In the genomic region with DNA sequence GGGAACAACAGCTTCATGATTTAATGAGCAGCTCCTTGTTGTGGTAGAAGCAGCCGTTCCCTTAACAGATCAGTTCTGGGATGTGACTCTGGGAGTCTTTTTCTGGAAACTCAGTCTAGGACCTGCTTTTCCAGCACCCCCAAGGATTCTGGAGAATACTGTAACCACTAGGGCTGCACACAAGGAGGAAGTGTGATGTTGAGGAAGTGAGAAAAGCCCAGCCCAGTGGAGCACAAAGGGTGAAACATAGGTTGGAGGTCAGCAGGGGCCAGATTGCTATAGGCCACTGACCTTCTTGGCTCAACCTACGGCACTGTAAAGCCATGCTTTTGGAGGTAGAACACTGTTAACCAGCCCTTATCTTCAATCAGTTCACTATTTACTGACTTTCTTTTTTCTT, we compare ENCODE assay signal across 19 cellular contexts. TPM values are rescaled to one million over a fixed set of nuclear protein-coding genes. Genes with fewer than 3 reads are reported as not detected.
DNase-seq lines count a peak whose midpoint lies in the region; ATAC-seq, FAIRE-seq and TF ChIP-seq lines count a peak whose summit lies in the region.
"Had no signal": no experiment of that assay in that cellular context is flagged by ENCODE, and none has a peak within 500 bp of the region (broad histone marks: within the 10 kb centered on the region; RNA-seq: fewer than 3 reads in every experiment).

No MANE protein-coding gene starts in this region.

- peaks cover 29 to 33% (median 33%) of the 10 kb centered on the region in 3 donors for H3K4me1 Mint-ChIP-seq in CD8-positive, alpha-beta memory T cell
- H3K4me1 Mint-ChIP-seq in IgD-negative memory B cell (peaks cover 27 to 34% (median 30%) of the 10 kb centered on the region in 3 donors), naive B cell (peaks cover 44 to 69% (median 56%) of the 10 kb centered on the region in 3 donors)

- FAIRE-seq in K562 (lab: Jason Lieb, UNC) = no peak

- ATAC-seq in K562 = no peak
- ATAC-seq in naive B cell (ENCODE audit: low read depth in 2 of 2) = peak; percentile 90
- ATAC-seq in SK-N-SH treated with all-trans-retinoic acid at 6 μM for 48 hours = no peak

- H3K27me3 ChIP-seq in CD8-positive, alpha-beta memory T cell (ENCODE audit: insufficient read depth, low read length, poor library complexity, severe bottlenecking) = no peaks in the 10 kb centered on the region
- H3K27me3 ChIP-seq in K562 (ENCODE audit: control insufficient read depth in 2 of 2, insufficient read depth in 2 of 2, low read length in 2 of 2) = no peaks in the 10 kb centered on the region; a peak in 1 of 5 replicates

- H3K9me3 ChIP-seq in CD8-positive, alpha-beta memory T cell (ENCODE audit: low read length) = no peaks in the 10 kb centered on the region
- no peaks in the 10 kb centered on the region for H3K9me3 ChIP-seq in K562 (replicated peaks; ENCODE audit: control insufficient read depth, insufficient read depth, low read depth, low read length)

- H3K27me3 Mint-ChIP-seq in CD8-positive, alpha-beta memory T cell = peaks cover 3 to 11% of the 10 kb centered on the region in 2 donors
- H3K27me3 Mint-ChIP-seq in IgD-negative memory B cell (peaks cover 4% of the 10 kb centered on the region), naive B cell (no peaks in the 10 kb centered on the region)

- POLR2A ChIA-PET in CD8-positive, alpha-beta memory T cell (lab: Charles Lee) = no interaction called here
- POLR2A ChIA-PET in K562 (lab: Yijun Ruan, JAX) = no interaction called here

- peaks cover 27% of the 10 kb centered on the region for H3K4me1 ChIP-seq in CD8-positive, alpha-beta memory T cell (ENCODE audit: insufficient read depth, low read length)
- no peaks in the 10 kb centered on the region for H3K4me1 ChIP-seq in K562 (replicated peaks in 1 of 2; ENCODE audit: control insufficient read depth in 2 of 2, insufficient read depth in 2 of 2, low read length in 2 of 2)

- no peaks in the 10 kb centered on the region for H3K36me3 Mint-ChIP-seq in CD8-positive, alpha-beta memory T cell
- H3K36me3 Mint-ChIP-seq in IgD-negative memory B cell (no peaks in the 10 kb centered on the region), naive B cell (no peaks in the 10 kb centered on the region)

- DNase-seq in CD8-positive, alpha-beta memory T cell = no peak
- DNase-seq in K562 (ENCODE audit: extremely low read depth in 1 of 4, low spot score in 3 of 4) (no peak), naive B cell (peak; percentile 46), glomerular visceral epithelial cell (ENCODE audit: extremely low spot score) (no peak), NCI-H2196 treated with DMSO at 0.1 percent for 48 hours (lab: John Stamatoyannopoulos, UW; ENCODE audit: unreplicated experiment) (no peak), SHP77 (lab: John Stamatoyannopoulos, UW) (no peak)
- DNase-seq: activated CD4-positive, alpha-beta T cell treated with anti-CD3 and anti-CD28 coated beads, Interleukin-2, amount 10 ng/mL, durations not matched to agents 7 days and 5 days; activated T-cell treated with anti-CD3 and anti-CD28 coated beads, Interleukin-2, amount 50 U/mL, for 48 hours; caudate nucleus; DMS79; effector memory CD4-positive, alpha-beta T cell; HCEC 1CT; NCI-H2029 treated with DMSO at 0.1 percent for 48 hours; NCI-H526; posterior cingulate gyrus; stimulated activated CD4-positive, alpha-beta T cell treated with anti-CD3 and anti-CD28 coated beads, Interleukin-12 subunit alpha, Interleukin-12 subunit beta, amount 100 ng/mL, for 4 hours; T-helper 9 cell had no signal

- no TSS peak for BruUV-seq in K562 (replicated peaks; lab: Mats Ljungman, UMichigan)

- no peaks in the 10 kb centered on the region for H4K20me1 ChIP-seq in K562 (replicated peaks; ENCODE audit: control insufficient read depth, insufficient read depth, low read length)

- H3K9ac ChIP-seq in K562 (ENCODE audit: insufficient read depth in 1 of 2, low read depth in 2 of 2, low read length in 2 of 2) = no peak overlapping the region

- H3K27ac Mint-ChIP-seq in CD8-positive, alpha-beta memory T cell = peak overlapping the region in 5 of 8 donors; percentile 26 to 82 (median 44)
- H3K27ac Mint-ChIP-seq in IgD-negative memory B cell (peak overlapping the region in 1 of 3 donors; percentile 45), naive B cell (peak overlapping the region in 4 of 6 donors; percentile 5 to 92 (median 52))
- H3K27ac Mint-ChIP-seq: activated CD4-positive, alpha-beta T cell treated with anti-CD3 and anti-CD28 coated beads, Interleukin-2, amount 10 ng/mL, durations not matched to agents 7 days and 5 days had no signal

- TF ChIP-seq CTCF in K562 (IDR thresholded peaks at IDR 0.05 in 2 of 3, conservative IDR thresholded peaks at IDR 0.05 in 1 of 3; ENCODE audit: insufficient read depth in 2 of 3, low read depth in 1 of 3, low read length in 3 of 3) = no peak

- intact Hi-C loops in K562 (cut with micrococcal nuclease) = no loop called here

- TF ChIP-seq EP300 in K562 (IDR thresholded peaks at IDR 0.05; ENCODE audit: low read length) = no peak

- H3K36me3 ChIP-seq in CD8-positive, alpha-beta memory T cell (ENCODE audit: insufficient read depth, low read length) = no peaks in the 10 kb centered on the region
- no peaks in the 10 kb centered on the region for H3K36me3 ChIP-seq in K562 (ENCODE audit: control insufficient read depth, insufficient read depth, low read length)

- CTCF ChIA-PET in CD8-positive, alpha-beta memory T cell (lab: Charles Lee) = no interaction called here
- CTCF ChIA-PET in K562 (lab: Yijun Ruan, JAX; ENCODE audit: low intra/inter-chr PET ratio) = no interaction called here

- H3K9me3 Mint-ChIP-seq in CD8-positive, alpha-beta memory T cell = no peaks in the 10 kb centered on the region
- H3K9me3 Mint-ChIP-seq in IgD-negative memory B cell = no peaks in the 10 kb centered on the region
- no peaks in the 10 kb centered on the region for H3K9me3 Mint-ChIP-seq in naive B cell
- H3K9me3 Mint-ChIP-seq: activated CD4-positive, alpha-beta T cell treated with anti-CD3 and anti-CD28 coated beads, Interleukin-2, amount 10 ng/mL, durations not matched to agents 7 days and 5 days had no signal

- H3K4me3 Mint-ChIP-seq in CD8-positive, alpha-beta memory T cell = peak overlapping the region in 5 of 7 donors; percentile 23 to 54 (median 49)
- H3K4me3 Mint-ChIP-seq in IgD-negative memory B cell (peak overlapping the region in 3 of 4 donors; percentile 24 to 86 (median 73)), naive B cell (peak overlapping the region; percentile 0 to 84 (median 76))
- H3K4me3 Mint-ChIP-seq: activated CD4-positive, alpha-beta T cell treated with anti-CD3 and anti-CD28 coated beads, Interleukin-2, amount 10 ng/mL, durations not matched to agents 7 days and 5 days had no signal

- H3K79me2 ChIP-seq in K562 (ENCODE audit: control insufficient read depth, insufficient read depth, low read length) = no peaks in the 10 kb centered on the region

- H2AFZ ChIP-seq in K562 (ENCODE audit: low read depth, low read length) = no peak overlapping the region

- in situ Hi-C loops in K562 (cut with MboI) = no loop called here

- TF ChIP-seq POLR2A in K562 (conservative IDR thresholded peaks at IDR 0.05) = no peak

- H3K4me3 ChIP-seq in CD8-positive, alpha-beta memory T cell (ENCODE audit: low read length) = no peak overlapping the region
- H3K4me3 ChIP-seq in K562 = no peak overlapping the region

- no peak overlapping the region for H3K27ac ChIP-seq in CD8-positive, alpha-beta memory T cell (ENCODE audit: low read depth, low read length)
- H3K27ac ChIP-seq in K562 (ENCODE audit: extremely low read depth, low read depth, low read length) = no peak overlapping the region

- no peak for TF ChIP-seq RAD21 in K562 (CRISPR knock-in tag; conservative IDR thresholded peaks at IDR 0.05 in 1 of 2, IDR thresholded peaks at IDR 0.05 in 1 of 2)

- 7% methylated on average over 2 of the region's 2 CpGs for WGBS in K562 (ENCODE audit: insufficient coverage, low coverage, missing lambda C conversion rate)

- H3K4me2 ChIP-seq in K562 (ENCODE audit: insufficient read depth, low read length) = no peak overlapping the region

- H3K9me1 ChIP-seq in K562 (ENCODE audit: control insufficient read depth, insufficient read depth, low read length) = no peaks in the 10 kb centered on the region

RNA-seq across cellular contexts. Expression of gene PLA2G5, which starts 10.1 kb away (rescaled TPM):
- total RNA-seq in CD8-positive, alpha-beta memory T cell = not detected
- not detected for polyA plus RNA-seq in CD8-positive, alpha-beta memory T cell
- polyA plus RNA-seq in IgD-negative memory B cell = not detected
- total RNA-seq in K562 (2011; cell fraction: chromatin; rRNA removed; ENCODE audit: low replicate concordance) = not detected in 2 replicates
- not detected in 2 replicates for total RNA-seq in K562 (2011; cell fraction: nucleolus; rRNA removed)
- total RNA-seq in K562 (2011; cell fraction: nucleoplasm; rRNA removed) = not detected in 2 replicates
- not detected in 2 replicates for total RNA-seq in K562 (2014; rRNA removed)
- not detected in 2 replicates for total RNA-seq in K562 (2014; rRNA removed; fragmentation: Illumina TruSeq; extraction: Trizol)
- total RNA-seq in K562 (2015; rRNA removed; fragmentation: Illumina TruSeq; extraction: Trizol) = not detected in 2 replicates
- not detected in 2 replicates for total RNA-seq in K562 (2021)
- polyA plus RNA-seq in K562 (2011; rRNA removed) = not detected in 2 replicates
- polyA plus RNA-seq in K562 (2011; cell fraction: cytosol; rRNA removed) = not detected in 2 replicates
- not detected in 2 replicates for polyA plus RNA-seq in K562 (2011; cell fraction: nucleus; rRNA removed)
- polyA plus RNA-seq in K562 (2012) = not detected in 2 replicates
- not detected in 2 replicates for polyA plus RNA-seq in K562 (2014; fragmentation: Illumina TruSeq; extraction: Trizol)
- polyA plus RNA-seq in K562 (2014; fragmentation: Nextera tagmentation; extraction: Ambion mirVana) = not detected
- polyA plus RNA-seq in K562 (2014; rRNA removed) = not detected in 2 replicates
- polyA minus RNA-seq in K562 (2011; rRNA and poly(A)+ RNA removed) = not detected in 2 replicates
- polyA minus RNA-seq in K562 (2011; cell fraction: cytosol; rRNA and poly(A)+ RNA removed) = not detected in 2 replicates
- polyA minus RNA-seq in K562 (2011; cell fraction: nucleus; rRNA and poly(A)+ RNA removed) = not detected in 2 replicates
- polyA plus RNA-seq in naive B cell (ENCODE audit: low read depth in 6 of 6) = not detected
- total RNA-seq: activated CD4-positive, alpha-beta T cell treated with anti-CD3 and anti-CD28 coated beads, Interleukin-2, amount 10 ng/mL, durations not matched to agents 7 days and 5 days had no signal

RNA-seq across cellular contexts. Expression of gene PLA2G2D, which starts 59.5 kb away (rescaled TPM):
- not detected for total RNA-seq in CD8-positive, alpha-beta memory T cell
- polyA plus RNA-seq in CD8-positive, alpha-beta memory T cell = not detected
- polyA plus RNA-seq in IgD-negative memory B cell (10.1 TPM), K562 (2011; rRNA removed) (not detected in 2 replicates), K562 (2014; fragmentation: Illumina TruSeq; extraction: Trizol) (not detected in 2 replicates), K562 (2014; fragmentation: Nextera tagmentation; extraction: Ambion mirVana) (not detected), K562 (2014; rRNA removed) (not detected in 2 replicates), naive B cell (ENCODE audit: low read depth in 6 of 6) (1 to 10 TPM; 3.2 to 5.1 (median 4.0) TPM)
- not detected in 2 replicates for total RNA-seq in K562 (2011; cell fraction: chromatin; rRNA removed; ENCODE audit: low replicate concordance)
- total RNA-seq in K562 (2011; cell fraction: nucleolus; rRNA removed) = not detected in 2 replicates
- total RNA-seq in K562 (2011; cell fraction: nucleoplasm; rRNA removed) = not detected in 2 replicates
- total RNA-seq in K562 (2014; rRNA removed) (not detected in 2 replicates), K562 (2014; rRNA removed; fragmentation: Illumina TruSeq; extraction: Trizol) (not detected in 2 replicates), K562 (2015; rRNA removed; fragmentation: Illumina TruSeq; extraction: Trizol) (not detected in 2 replicates), K562 (2021) (not detected in 2 replicates)
- not detected in 2 replicates for polyA plus RNA-seq in K562 (2011; cell fraction: cytosol; rRNA removed)
- not detected in 2 replicates for polyA plus RNA-seq in K562 (2011; cell fraction: nucleus; rRNA removed)
- 0.03 and 0.07 TPM in 2 replicates for polyA plus RNA-seq in K562 (2012)
- polyA minus RNA-seq in K562 (2011; rRNA and poly(A)+ RNA removed) = not detected in 2 replicates
- not detected in 2 replicates for polyA minus RNA-seq in K562 (2011; cell fraction: cytosol; rRNA and poly(A)+ RNA removed)
- not detected in 2 replicates for polyA minus RNA-seq in K562 (2011; cell fraction: nucleus; rRNA and poly(A)+ RNA removed)
- total RNA-seq: activated CD4-positive, alpha-beta T cell treated with anti-CD3 and anti-CD28 coated beads, Interleukin-2, amount 10 ng/mL, durations not matched to agents 7 days and 5 days had no signal

Comparison
In these comparisons a context has a peak if more than half of its experiments do, and no peak if none do; other contexts are left out.
1. ATAC-seq: peak in naive B cell (2 of 2); none in K562 (single experiment) and SK-N-SH treated with all-trans-retinoic acid at 6 μM for 48 hours (single experiment).
2. Peak in every context shown above with its lines, with median percentiles within 50 percentile points of each other: H3K4me3 Mint-ChIP-seq.